Comparison of ENCODE assay signal across 1 cellular context in the genomic region with DNA sequence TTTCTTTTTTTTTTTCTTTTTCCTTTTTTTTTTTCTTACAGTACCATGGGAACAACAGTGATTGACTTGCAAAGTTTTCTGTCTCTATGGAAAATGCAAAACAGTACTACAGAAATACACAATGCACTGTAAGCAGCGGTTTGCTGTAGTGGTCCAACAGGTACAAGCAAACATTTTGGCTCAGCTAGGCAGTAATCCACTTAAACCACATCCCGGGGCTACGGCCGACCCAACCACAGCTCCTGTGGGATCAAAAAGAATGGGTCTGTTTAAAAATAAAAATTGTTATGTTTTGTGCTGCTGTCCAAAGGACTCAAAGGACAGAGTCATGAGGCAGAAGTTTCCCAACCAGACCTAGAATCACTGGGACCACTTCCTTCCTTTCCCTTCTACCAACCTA.
TF ChIP-seq lines count a peak whose summit lies in the region.

No MANE protein-coding gene starts in this region.

TF ChIP-seq in GM23338, 12 proteins besides CTCF, POLR2A, EP300 and RAD21 (continued from another document):
- TF ChIP-seq, protein P1, sequence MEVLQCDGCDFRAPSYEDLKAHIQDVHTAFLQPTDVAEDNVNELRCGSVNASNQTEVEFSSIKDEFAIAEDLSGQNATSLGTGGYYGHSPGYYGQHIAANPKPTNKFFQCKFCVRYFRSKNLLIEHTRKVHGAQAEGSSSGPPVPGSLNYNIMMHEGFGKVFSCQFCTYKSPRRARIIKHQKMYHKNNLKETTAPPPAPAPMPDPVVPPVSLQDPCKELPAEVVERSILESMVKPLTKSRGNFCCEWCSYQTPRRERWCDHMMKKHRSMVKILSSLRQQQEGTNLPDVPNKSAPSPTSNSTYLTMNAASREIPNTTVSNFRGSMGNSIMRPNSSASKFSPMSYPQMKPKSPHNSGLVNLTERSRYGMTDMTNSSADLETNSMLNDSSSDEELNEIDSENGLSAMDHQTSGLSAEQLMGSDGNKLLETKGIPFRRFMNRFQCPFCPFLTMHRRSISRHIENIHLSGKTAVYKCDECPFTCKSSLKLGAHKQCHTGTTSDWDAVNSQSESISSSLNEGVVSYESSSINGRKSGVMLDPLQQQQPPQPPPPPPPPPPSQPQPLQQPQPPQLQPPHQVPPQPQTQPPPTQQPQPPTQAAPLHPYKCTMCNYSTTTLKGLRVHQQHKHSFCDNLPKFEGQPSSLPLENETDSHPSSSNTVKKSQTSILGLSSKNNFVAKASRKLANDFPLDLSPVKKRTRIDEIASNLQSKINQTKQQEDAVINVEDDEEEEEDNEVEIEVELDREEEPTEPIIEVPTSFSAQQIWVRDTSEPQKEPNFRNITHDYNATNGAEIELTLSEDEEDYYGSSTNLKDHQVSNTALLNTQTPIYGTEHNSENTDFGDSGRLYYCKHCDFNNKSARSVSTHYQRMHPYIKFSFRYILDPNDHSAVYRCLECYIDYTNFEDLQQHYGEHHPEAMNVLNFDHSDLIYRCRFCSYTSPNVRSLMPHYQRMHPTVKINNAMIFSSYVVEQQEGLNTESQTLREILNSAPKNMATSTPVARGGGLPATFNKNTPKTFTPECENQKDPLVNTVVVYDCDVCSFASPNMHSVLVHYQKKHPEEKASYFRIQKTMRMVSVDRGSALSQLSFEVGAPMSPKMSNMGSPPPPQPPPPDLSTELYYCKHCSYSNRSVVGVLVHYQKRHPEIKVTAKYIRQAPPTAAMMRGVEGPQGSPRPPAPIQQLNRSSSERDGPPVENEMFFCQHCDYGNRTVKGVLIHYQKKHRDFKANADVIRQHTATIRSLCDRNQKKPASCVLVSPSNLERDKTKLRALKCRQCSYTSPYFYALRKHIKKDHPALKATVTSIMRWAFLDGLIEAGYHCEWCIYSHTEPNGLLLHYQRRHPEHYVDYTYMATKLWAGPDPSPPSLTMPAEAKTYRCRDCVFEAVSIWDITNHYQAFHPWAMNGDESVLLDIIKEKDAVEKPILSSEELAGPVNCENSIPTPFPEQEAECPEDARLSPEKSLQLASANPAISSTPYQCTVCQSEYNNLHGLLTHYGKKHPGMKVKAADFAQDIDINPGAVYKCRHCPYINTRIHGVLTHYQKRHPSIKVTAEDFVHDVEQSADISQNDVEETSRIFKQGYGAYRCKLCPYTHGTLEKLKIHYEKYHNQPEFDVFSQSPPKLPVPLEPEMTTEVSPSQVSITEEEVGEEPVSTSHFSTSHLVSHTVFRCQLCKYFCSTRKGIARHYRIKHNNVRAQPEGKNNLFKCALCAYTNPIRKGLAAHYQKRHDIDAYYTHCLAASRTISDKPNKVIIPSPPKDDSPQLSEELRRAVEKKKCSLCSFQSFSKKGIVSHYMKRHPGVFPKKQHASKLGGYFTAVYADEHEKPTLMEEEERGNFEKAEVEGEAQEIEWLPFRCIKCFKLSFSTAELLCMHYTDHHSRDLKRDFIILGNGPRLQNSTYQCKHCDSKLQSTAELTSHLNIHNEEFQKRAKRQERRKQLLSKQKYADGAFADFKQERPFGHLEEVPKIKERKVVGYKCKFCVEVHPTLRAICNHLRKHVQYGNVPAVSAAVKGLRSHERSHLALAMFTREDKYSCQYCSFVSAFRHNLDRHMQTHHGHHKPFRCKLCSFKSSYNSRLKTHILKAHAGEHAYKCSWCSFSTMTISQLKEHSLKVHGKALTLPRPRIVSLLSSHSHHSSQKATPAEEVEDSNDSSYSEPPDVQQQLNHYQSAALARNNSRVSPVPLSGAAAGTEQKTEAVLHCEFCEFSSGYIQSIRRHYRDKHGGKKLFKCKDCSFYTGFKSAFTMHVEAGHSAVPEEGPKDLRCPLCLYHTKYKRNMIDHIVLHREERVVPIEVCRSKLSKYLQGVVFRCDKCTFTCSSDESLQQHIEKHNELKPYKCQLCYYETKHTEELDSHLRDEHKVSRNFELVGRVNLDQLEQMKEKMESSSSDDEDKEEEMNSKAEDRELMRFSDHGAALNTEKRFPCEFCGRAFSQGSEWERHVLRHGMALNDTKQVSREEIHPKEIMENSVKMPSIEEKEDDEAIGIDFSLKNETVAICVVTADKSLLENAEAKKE (CRISPR knock-in tag; IDR thresholded peaks at IDR 0.05): no peak
- TF ChIP-seq ETS1 (IDR thresholded peaks at IDR 0.05) (no peak), JUNB (IDR thresholded peaks at IDR 0.05; ENCODE audit: unreplicated experiment) (no peak), NANOG (IDR thresholded peaks at IDR 0.05; ENCODE audit: borderline replicate concordance) (no peak), EZH2phosphoT487 (IDR thresholded peaks at IDR 0.05; ENCODE audit: unreplicated experiment) (no peak), ZNF114 (CRISPR knock-in tag; IDR thresholded peaks at IDR 0.05) (no peak)
- TF ChIP-seq, protein P2, sequence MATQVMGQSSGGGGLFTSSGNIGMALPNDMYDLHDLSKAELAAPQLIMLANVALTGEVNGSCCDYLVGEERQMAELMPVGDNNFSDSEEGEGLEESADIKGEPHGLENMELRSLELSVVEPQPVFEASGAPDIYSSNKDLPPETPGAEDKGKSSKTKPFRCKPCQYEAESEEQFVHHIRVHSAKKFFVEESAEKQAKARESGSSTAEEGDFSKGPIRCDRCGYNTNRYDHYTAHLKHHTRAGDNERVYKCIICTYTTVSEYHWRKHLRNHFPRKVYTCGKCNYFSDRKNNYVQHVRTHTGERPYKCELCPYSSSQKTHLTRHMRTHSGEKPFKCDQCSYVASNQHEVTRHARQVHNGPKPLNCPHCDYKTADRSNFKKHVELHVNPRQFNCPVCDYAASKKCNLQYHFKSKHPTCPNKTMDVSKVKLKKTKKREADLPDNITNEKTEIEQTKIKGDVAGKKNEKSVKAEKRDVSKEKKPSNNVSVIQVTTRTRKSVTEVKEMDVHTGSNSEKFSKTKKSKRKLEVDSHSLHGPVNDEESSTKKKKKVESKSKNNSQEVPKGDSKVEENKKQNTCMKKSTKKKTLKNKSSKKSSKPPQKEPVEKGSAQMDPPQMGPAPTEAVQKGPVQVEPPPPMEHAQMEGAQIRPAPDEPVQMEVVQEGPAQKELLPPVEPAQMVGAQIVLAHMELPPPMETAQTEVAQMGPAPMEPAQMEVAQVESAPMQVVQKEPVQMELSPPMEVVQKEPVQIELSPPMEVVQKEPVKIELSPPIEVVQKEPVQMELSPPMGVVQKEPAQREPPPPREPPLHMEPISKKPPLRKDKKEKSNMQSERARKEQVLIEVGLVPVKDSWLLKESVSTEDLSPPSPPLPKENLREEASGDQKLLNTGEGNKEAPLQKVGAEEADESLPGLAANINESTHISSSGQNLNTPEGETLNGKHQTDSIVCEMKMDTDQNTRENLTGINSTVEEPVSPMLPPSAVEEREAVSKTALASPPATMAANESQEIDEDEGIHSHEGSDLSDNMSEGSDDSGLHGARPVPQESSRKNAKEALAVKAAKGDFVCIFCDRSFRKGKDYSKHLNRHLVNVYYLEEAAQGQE (IDR thresholded peaks at IDR 0.05; ENCODE audit: unreplicated experiment): no peak
